17 cellular contexts compared by ENCODE assay signal in genomic region chr19:7153008-7153407, GRCh38.
DNase-seq lines count a peak whose midpoint lies in the region; ATAC-seq, FAIRE-seq and TF ChIP-seq lines count a peak whose summit lies in the region.
"Had no signal": no experiment of that assay in that cellular context is flagged by ENCODE, and none has a peak within 500 bp of the region (broad histone marks: within the 10 kb centered on the region; RNA-seq: fewer than 3 reads in every experiment).

No MANE protein-coding gene starts in this region.

- FAIRE-seq in H1 (lab: Jason Lieb, UNC), result no peak

- no peak overlapping the region for H3K23ac ChIP-seq in H1 (ENCODE audit: insufficient read length)
- H3K23ac ChIP-seq in trophoblast cell (ENCODE audit: low read length), result no peak overlapping the region

- H2BK15ac ChIP-seq in H1 (ENCODE audit: low read length), result no peak overlapping the region

- H3K27me3 Mint-ChIP-seq in Caco-2 (ENCODE audit: insufficient read depth, unreplicated experiment), result no peaks in the 10 kb centered on the region

- H4K91ac ChIP-seq in H1 (replicated peaks; ENCODE audit: insufficient read length, low read length) (no peak overlapping the region), trophoblast cell (ENCODE audit: low read depth, low read length) (no peak overlapping the region)

- H4K5ac ChIP-seq in H1 (ENCODE audit: insufficient read length, low read depth, low read length), result no peak overlapping the region

- H4K20me1 ChIP-seq in H1 (replicated peaks in 1 of 2; ENCODE audit: control insufficient read depth in 1 of 2, insufficient read depth in 2 of 2, low read length in 2 of 2), result peaks cover 0 to 6% of the 10 kb centered on the region in 2 experiments

- no peaks in the 10 kb centered on the region for H3K9me3 ChIP-seq in Caco-2
- H3K9me3 ChIP-seq in H1 (ENCODE audit: insufficient read depth in 2 of 2, low read depth in 1 of 2, low read length in 1 of 2), result no peaks in the 10 kb centered on the region
- H3K9me3 ChIP-seq in trophoblast cell (ENCODE audit: insufficient read depth, low read depth, low read length), result peaks cover 4% of the 10 kb centered on the region
- H3K9me3 ChIP-seq: upper lobe of left lung had no signal

- WGBS in H1 (ENCODE audit: extremely low coverage in 1 of 2, insufficient coverage in 1 of 2, insufficient read length in 1 of 2, insufficient replicate concordance in 2 of 2, low coverage in 1 of 2, low lambda C conversion rate in 2 of 2, missing lambda C conversion rate in 1 of 2), 2 experiments, result 74 to 100% methylated on average over 1 to 5 of the region's 5 CpGs
- WGBS in trophoblast cell (ENCODE audit: extremely low coverage, insufficient coverage, insufficient read length), result 100% methylated on average over 2 of the region's 5 CpGs

- H3K56ac ChIP-seq in H1 (replicated peaks; ENCODE audit: insufficient read length, low read depth, low read length), result peak overlapping the region; percentile 100

- H2BK120ac ChIP-seq in H1 (replicated peaks; ENCODE audit: low read depth, low read length), result no peak overlapping the region
- H2BK120ac ChIP-seq in trophoblast cell (ENCODE audit: insufficient read depth, low read length, poor library complexity), result no peak overlapping the region

- H2BK20ac ChIP-seq in H1 (ENCODE audit: low read length), result no peak overlapping the region

- H2AFZ ChIP-seq in H1 (ENCODE audit: low read length) (no peak overlapping the region), trophoblast cell (ENCODE audit: insufficient read depth, low read length, poor library complexity) (no peak overlapping the region)
- H2AFZ ChIP-seq: hepatocyte had no signal

- H3K79me2 ChIP-seq in H1 (ENCODE audit: control insufficient read depth in 1 of 2, insufficient read depth in 2 of 2, low read length in 2 of 2) (no peaks in the 10 kb centered on the region), trophoblast cell (ENCODE audit: control insufficient read depth, insufficient read depth, low read length, poor library complexity) (no peaks in the 10 kb centered on the region)
- H3K79me2 ChIP-seq: hepatocyte had no signal

- TF ChIP-seq RAD21 in H1 (IDR thresholded peaks at IDR 0.05 in 1 of 2, conservative IDR thresholded peaks at IDR 0.05 in 1 of 2; ENCODE audit: low read depth in 2 of 2, low read length in 2 of 2), result no peak

- DNase-seq in Caco-2 (peak in 1 of 2 experiments; percentile 40), H1 (ENCODE audit: low read depth in 1 of 2, low spot score in 2 of 2) (no peak), trophoblast cell (no peak), G401 (ENCODE audit: low spot score) (no peak), DMS 273 (lab: John Stamatoyannopoulos, UW; ENCODE audit: unreplicated experiment) (no peak)
- DNase-seq in Jurkat, Clone E6-1 (ENCODE audit: low read depth, low spot score), result peak; percentile 7
- DNase-seq: activated CD4-positive, CD25-positive, alpha-beta regulatory T cell; activated effector memory CD4-positive, alpha-beta T cell treated with anti-CD3 and anti-CD28 coated beads, Interleukin-2, amount 50 U/mL, for 16 hours; COR-L47; Kasumi-1; NCI-H1105 treated with DMSO at 0.1 percent for 48 hours; NCI-H748 treated with DMSO at 0.1 percent for 48 hours; stimulated activated naive CD4-positive, alpha-beta T cell treated with Interleukin-2 at 50 U/mL for 16 hours; upper lobe of left lung had no signal

- no peak for TF ChIP-seq POLR2A in H1 (IDR thresholded peaks at IDR 0.05; ENCODE audit: control extremely low read depth in 1 of 2, low read depth in 2 of 2, low read length in 2 of 2)

- CTCF ChIA-PET in Caco-2 (lab: Charles Lee) (interaction anchor here (0.9 kb wide), 1 partner anchor 188 kb away, joined by 3 read pairs; no protein-coding TSS in a partner anchor), H1 (lab: Charles Lee; ENCODE audit: partially characterized antibody) (interaction anchor here (1.0 to 2.0 kb wide), 4 partner anchors 12 to 226 kb away, joined by 3 to 5 read pairs (median 4); no protein-coding TSS in a partner anchor)

- no peak for TF ChIP-seq EP300 in H1 (IDR thresholded peaks at IDR 0.05; ENCODE audit: borderline replicate concordance in 1 of 2, low read depth in 2 of 2, low read length in 2 of 2)

- no peak overlapping the region for H3K18ac ChIP-seq in H1 (ENCODE audit: extremely low read depth, low read length)
- no peak overlapping the region for H3K18ac ChIP-seq in trophoblast cell (ENCODE audit: low read length)

- ATAC-seq in HG03135 (IDR thresholded peaks at IDR 0.05; ENCODE audit: unreplicated experiment), result no peak

- H3K9ac ChIP-seq in H1 (replicated peaks in 1 of 4; ENCODE audit: extremely low read depth in 1 of 4, low read depth in 3 of 4, low read length in 3 of 4), result no peak overlapping the region
- H3K9ac ChIP-seq in trophoblast cell (ENCODE audit: low read length), result no peak overlapping the region

- no TSS peak for BruUV-seq in Caco-2 (replicated peaks; lab: Mats Ljungman, UMichigan)

- H2BK5ac ChIP-seq in H1 (ENCODE audit: low read depth, low read length) (no peak overlapping the region), trophoblast cell (ENCODE audit: low read depth, low read length, poor library complexity) (no peak overlapping the region)

- H3K4me2 ChIP-seq in H1 (ENCODE audit: insufficient read depth in 1 of 2, low read depth in 2 of 2, low read length in 2 of 2) (no peak overlapping the region), trophoblast cell (ENCODE audit: low read length) (no peak overlapping the region)
- H3K4me2 ChIP-seq: hepatocyte had no signal

- H4K8ac ChIP-seq in H1 (ENCODE audit: extremely low read depth, insufficient read depth, low read length) (peak overlapping the region; percentile 51; the same call in 1 of the 2 replicates), trophoblast cell (ENCODE audit: low read depth, low read length) (no peak overlapping the region)

- intact Hi-C loops in Caco-2 (cut with micrococcal nuclease; ENCODE audit: unreplicated experiment), result no loop called here

- no peak overlapping the region for H3K4me3 Mint-ChIP-seq in Caco-2 (ENCODE audit: unreplicated experiment)
- H3K4me3 Mint-ChIP-seq: neural crest cell had no signal

- peaks cover 30% of the 10 kb centered on the region for H3K36me3 Mint-ChIP-seq in Caco-2 (ENCODE audit: insufficient read depth, unreplicated experiment)

- no peaks in the 10 kb centered on the region for H3K4me1 ChIP-seq in Caco-2
- no peaks in the 10 kb centered on the region for H3K4me1 ChIP-seq in H1 (replicated peaks in 1 of 4; ENCODE audit: control insufficient read depth in 3 of 4, insufficient read depth in 4 of 4, low read length in 3 of 4)
- no peaks in the 10 kb centered on the region for H3K4me1 ChIP-seq in trophoblast cell (ENCODE audit: control insufficient read depth in 1 of 2, insufficient read depth in 2 of 2, low read length in 2 of 2)

- POLR2A ChIA-PET in Caco-2 (lab: Charles Lee), result no interaction called here
- POLR2A ChIA-PET in H1 (lab: Charles Lee; ENCODE audit: partially characterized antibody), result interaction anchor here (0.7 to 1.1 kb wide), 2 partner anchors 10 to 33 kb away, joined by 3 read pairs; no protein-coding TSS in a partner anchor

- H3K9me3 Mint-ChIP-seq in Caco-2 (ENCODE audit: unreplicated experiment), result peaks cover 8% of the 10 kb centered on the region
- H3K9me3 Mint-ChIP-seq: neural crest cell had no signal

- H3K4me3 ChIP-seq in Caco-2 (ENCODE audit: low read depth, low read length) (no peak overlapping the region), H1 (ENCODE audit: extremely low read depth in 1 of 4, insufficient read depth in 2 of 4, low read depth in 3 of 4, low read length in 4 of 4) (no peak overlapping the region), trophoblast cell (ENCODE audit: low read depth, low read length) (peak overlapping the region; percentile 56)
- H3K4me3 ChIP-seq in Jurkat, Clone E6-1 (ENCODE audit: low read length), result no peak overlapping the region
- H3K4me3 ChIP-seq: hepatocyte, upper lobe of left lung had no signal

- no peak overlapping the region; the same call in 1 of the 2 replicates for H2BK12ac ChIP-seq in H1 (ENCODE audit: low read depth, low read length)
- no peak overlapping the region for H2BK12ac ChIP-seq in trophoblast cell (ENCODE audit: low read length)

- peak overlapping the region; percentile 62 for H3K27ac Mint-ChIP-seq in Caco-2 (ENCODE audit: unreplicated experiment)

- peaks cover 7% of the 10 kb centered on the region for H3K4me1 Mint-ChIP-seq in Caco-2 (ENCODE audit: low read depth, unreplicated experiment)
- H3K4me1 Mint-ChIP-seq: neural crest cell had no signal

- no peak overlapping the region for H2AK5ac ChIP-seq in H1 (ENCODE audit: low read depth, low read length)
- no peak overlapping the region for H2AK5ac ChIP-seq in trophoblast cell (ENCODE audit: low read length)

- H3K27me3 ChIP-seq in Caco-2 (replicated peaks; ENCODE audit: control insufficient read depth, insufficient read depth, low read length) (no peaks in the 10 kb centered on the region), H1 (replicated peaks in 1 of 4; ENCODE audit: control insufficient read depth in 3 of 4, extremely low read depth in 1 of 4, insufficient read depth in 3 of 4, low read length in 3 of 4) (no peaks in the 10 kb centered on the region), trophoblast cell (ENCODE audit: insufficient read depth, low read length) (no peaks in the 10 kb centered on the region)
- H3K27me3 ChIP-seq: hepatocyte, upper lobe of left lung had no signal

- in situ Hi-C loops in G401 (cut with HindIII; ENCODE audit: low sequenced_read_pairs), result loop anchor here (10.0 kb wide), 1 partner anchor 182 kb away; no protein-coding TSS in a partner anchor

- H4K12ac ChIP-seq in trophoblast cell (ENCODE audit: low read depth, low read length), result no peak overlapping the region

- peaks cover 7% of the 10 kb centered on the region; the same call in 1 of the 2 replicates for H3K23me2 ChIP-seq in H1 (ENCODE audit: low read depth, low read length)

- TF ChIP-seq CTCF in Caco-2 (IDR thresholded peaks at IDR 0.05; ENCODE audit: insufficient read depth in 1 of 2, low read depth in 1 of 2, low read length in 1 of 2, severe bottlenecking in 1 of 2, unreplicated experiment in 1 of 2) (no peak), H1 (IDR thresholded peaks at IDR 0.05; ENCODE audit: control extremely low read depth in 1 of 3, insufficient read depth in 1 of 3, low read depth in 1 of 3, low read length in 3 of 3) (no peak)

- H3K27ac ChIP-seq in H1 (ENCODE audit: low read depth, low read length) (no peak overlapping the region), trophoblast cell (ENCODE audit: low read depth, low read length) (no peak overlapping the region)
- H3K27ac ChIP-seq: hepatocyte, upper lobe of left lung had no signal

- H3K79me1 ChIP-seq in H1 (ENCODE audit: low read depth, low read length) (no peaks in the 10 kb centered on the region), trophoblast cell (ENCODE audit: low read length) (no peaks in the 10 kb centered on the region)

- H3K36me3 ChIP-seq in Caco-2 (ENCODE audit: control insufficient read depth, insufficient read depth, low read length), result no peaks in the 10 kb centered on the region
- peaks cover 0 to 4% (median 0%) of the 10 kb centered on the region in 4 experiments; a peak in 3 of 8 replicates for H3K36me3 ChIP-seq in H1 (ENCODE audit: control insufficient read depth in 2 of 4, insufficient read depth in 4 of 4, low read length in 3 of 4)
- peaks cover 0 to 3% of the 10 kb centered on the region in 2 experiments for H3K36me3 ChIP-seq in trophoblast cell (ENCODE audit: control insufficient read depth in 1 of 2, insufficient read depth in 2 of 2, low read length in 2 of 2)

- no peak overlapping the region for H3K4ac ChIP-seq in H1 (replicated peaks; ENCODE audit: insufficient read length, low read depth, low read length)
- H3K4ac ChIP-seq in trophoblast cell (ENCODE audit: low read depth, low read length), result no peak overlapping the region

- H3K14ac ChIP-seq in H1 (ENCODE audit: insufficient read length), result no peak overlapping the region
- H3K14ac ChIP-seq in trophoblast cell (ENCODE audit: low read length), result no peak overlapping the region
